33 cellular contexts compared by ENCODE assay signal in genomic region chr4:54428940-54429339, GRCh38.
"Had no signal": no experiment of that assay in that cellular context is flagged by ENCODE, and none has a peak within 500 bp of the region (broad histone marks: within the 10 kb centered on the region; RNA-seq: fewer than 3 reads in every experiment).

No MANE protein-coding gene starts in this region.

- DNase-seq: Kasumi-1, MG63, MM.1S, MV-4-11, NCI-H1048, NCI-H1092, NCI-H1092 treated with DMSO at 0.1 percent for 48 hours, NCI-H1105, NCI-H1105 treated with DMSO at 0.1 percent for 48 hours, NCI-H1417, NCI-H1417 treated with DMSO at 0.1 percent for 48 hours, NCI-H1436, NCI-H1436 treated with DMSO at 0.1 percent for 48 hours, NCI-H146, NCI-H1694, NCI-H1694 treated with DMSO at 0.1 percent for 48 hours, NCI-H187, NCI-H1930, NCI-H2029, NCI-H2029 treated with DMSO at 0.1 percent for 48 hours, NCI-H2081, NCI-H2081 treated with DMSO at 0.1 percent for 48 hours, NCI-H2107, NCI-H2171, NCI-H2171 treated with DMSO at 0.1 percent for 48 hours, NCI-H2227 treated with DMSO at 0.1 percent for 48 hours, NCI-H226, NCI-H345, NCI-H446, NCI-H446 treated with DMSO at 0.1 percent for 48 hours, NCI-H510A, NCI-H510A treated with DMSO at 0.1 percent for 48 hours, NCI-H526 had no signal

- H3K36me3 ChIP-seq: MG63 had no signal

- H3K4me3 ChIP-seq: MG63 had no signal

- H3K9me3 ChIP-seq: MG63 had no signal

- H3K27me3 ChIP-seq: MG63 had no signal
